Comparison of ENCODE assay signal across 21 cellular contexts in genomic region chr2:111944536-111945210, GRCh38. TPM values are rescaled to one million over a fixed set of nuclear protein-coding genes. Genes with fewer than 3 reads are reported as not detected.
A peak's percentile ranks its signal among the peaks of the same experiment; 100 is the strongest.
DNase-seq lines count a peak whose midpoint lies in the region; ATAC-seq, FAIRE-seq and TF ChIP-seq lines count a peak whose summit lies in the region.
"Had no signal": no experiment of that assay in that cellular context is flagged by ENCODE, and none has a peak within 500 bp of the region (broad histone marks: within the 10 kb centered on the region; RNA-seq: fewer than 3 reads in every experiment).

No MANE protein-coding gene starts in this region.

- H3K36me3 ChIP-seq in naive thymus-derived CD4-positive, alpha-beta T cell (ENCODE audit: control insufficient read depth in 2 of 3, insufficient read depth in 3 of 3, low read length in 3 of 3) = no peaks in the 10 kb centered on the region
- H3K36me3 ChIP-seq: neutrophil had no signal

- no peak for TF ChIP-seq CTCF in VCaP (conservative IDR thresholded peaks at IDR 0.05)

- H3K36me3 Mint-ChIP-seq in naive thymus-derived CD4-positive, alpha-beta T cell = peaks cover 0 to 4% (median 0%) of the 10 kb centered on the region in 5 donors

- intact Hi-C loops in naive thymus-derived CD4-positive, alpha-beta T cell (cut with micrococcal nuclease) = no loop called here

- FAIRE-seq in GM19239 (lab: Jason Lieb, UNC) = no peak
- FAIRE-seq: G401.6, GM12891, H54 had no signal

- CTCF ChIA-PET in naive thymus-derived CD4-positive, alpha-beta T cell (lab: Charles Lee) = no interaction called here

- peaks cover 0 to 7% (median 0%) of the 10 kb centered on the region in 7 donors for H3K4me1 Mint-ChIP-seq in naive thymus-derived CD4-positive, alpha-beta T cell

- H3K4me3 Mint-ChIP-seq in naive thymus-derived CD4-positive, alpha-beta T cell = no peak overlapping the region
- H3K4me3 Mint-ChIP-seq: T-helper 1 cell treated with Interleukin-12 subunit alpha and Interleukin-12 subunit beta and Interleukin-4 antibody, amounts not matched to agents 30 μg/mL and 1 μg/mL, for 36 hours had no signal

- H3K27me3 ChIP-seq in naive thymus-derived CD4-positive, alpha-beta T cell (ENCODE audit: control insufficient read depth in 2 of 2, insufficient read depth in 2 of 2, low read length in 2 of 2) = no peaks in the 10 kb centered on the region
- H3K27me3 ChIP-seq: neutrophil, suprapubic skin had no signal

- H3K9me3 Mint-ChIP-seq in naive thymus-derived CD4-positive, alpha-beta T cell = no peaks in the 10 kb centered on the region
- H3K9me3 Mint-ChIP-seq: T-helper 1 cell treated with Interleukin-12 subunit alpha and Interleukin-12 subunit beta and Interleukin-4 antibody, amounts not matched to agents 30 μg/mL and 1 μg/mL, for 36 hours had no signal

- H3K4me3 ChIP-seq in naive thymus-derived CD4-positive, alpha-beta T cell (ENCODE audit: low read length) = no peak overlapping the region
- H3K4me3 ChIP-seq: suprapubic skin had no signal

- peak overlapping the region; percentile 78 for H3K27ac ChIP-seq in VCaP
- H3K27ac ChIP-seq in naive thymus-derived CD4-positive, alpha-beta T cell (ENCODE audit: low read depth, low read length) = no peak overlapping the region
- H3K27ac ChIP-seq: neutrophil, suprapubic skin had no signal

- H3K27me3 Mint-ChIP-seq in naive thymus-derived CD4-positive, alpha-beta T cell = peaks cover 0 to 19% (median 10%) of the 10 kb centered on the region in 5 donors

- POLR2A ChIA-PET in naive thymus-derived CD4-positive, alpha-beta T cell (lab: Charles Lee) = no interaction called here

- no peaks in the 10 kb centered on the region for H3K9me3 ChIP-seq in naive thymus-derived CD4-positive, alpha-beta T cell (ENCODE audit: control insufficient read depth in 2 of 3, low read length in 3 of 3)
- H3K9me3 ChIP-seq: neutrophil, suprapubic skin had no signal

- no peaks in the 10 kb centered on the region for H3K4me1 ChIP-seq in naive thymus-derived CD4-positive, alpha-beta T cell (ENCODE audit: control insufficient read depth in 2 of 2, insufficient read depth in 2 of 2, low read length in 2 of 2)

- DNase-seq in SIG-M5 treated with dmso at 0.1 percent for 504 hours (lab: John Stamatoyannopoulos, UW; ENCODE audit: unreplicated experiment) = peak; percentile 12
- DNase-seq in SIG-M5 (lab: John Stamatoyannopoulos, UW) = no peak
- peak; percentile 12 for DNase-seq in GM19239 (ENCODE audit: insufficient read length, low spot score)
- DNase-seq in naive thymus-derived CD4-positive, alpha-beta T cell = peak in 2 of 9 donors; percentile 1
- DNase-seq in DMS53 (lab: John Stamatoyannopoulos, UW) = no peak
- DNase-seq in activated gamma-delta T cell (lab: John Stamatoyannopoulos, UW) = no peak
- DNase-seq in effector CD8-positive, alpha-beta T cell (lab: John Stamatoyannopoulos, UW) = no peak
- DNase-seq: activated effector memory CD4-positive, alpha-beta T cell treated with anti-CD3 and anti-CD28 coated beads, Interleukin-2, amount 50 U/mL, for 16 hours; foreskin fibroblast; IMR-90; NCI-H1105; NCI-H2171 treated with DMSO at 0.1 percent for 48 hours; right cardiac atrium; stimulated activated CD4-positive, alpha-beta T cell treated with anti-CD3 and anti-CD28 coated beads, Interleukin-1b, Interleukin-23, amount 100 ng/mL, for 48 hours had no signal

- peak; percentile 14 for ATAC-seq in naive thymus-derived CD4-positive, alpha-beta T cell
- ATAC-seq: right cardiac atrium had no signal

- no peak overlapping the region for H3K27ac Mint-ChIP-seq in naive thymus-derived CD4-positive, alpha-beta T cell
- H3K27ac Mint-ChIP-seq: T-helper 1 cell treated with Interleukin-12 subunit alpha and Interleukin-12 subunit beta and Interleukin-4 antibody, amounts not matched to agents 30 μg/mL and 1 μg/mL, for 36 hours had no signal

RNA-seq across cellular contexts. Expression of gene MERTK, which starts 46.3 kb away (rescaled TPM):
- total RNA-seq in naive thymus-derived CD4-positive, alpha-beta T cell = 1 to 10 TPM in 3 of 5 experiments, under 1 TPM in 2; 0.22 to 2.6 (median 1.2) TPM
- polyA plus RNA-seq in naive thymus-derived CD4-positive, alpha-beta T cell = not detected

Comparison
In these comparisons a context has a peak if more than half of its experiments do, and no peak if none do; other contexts are left out.
1. DNase-seq: peak in SIG-M5 treated with dmso at 0.1 percent for 504 hours (single experiment) and GM19239 (single experiment); none in SIG-M5 (single experiment), DMS53 (single experiment), activated gamma-delta T cell (single experiment) and effector CD8-positive, alpha-beta T cell (single experiment).